In genomic region chr1:22826630-22827580, GRCh38 we compare ENCODE assay signal across 12 cellular contexts.
DNase-seq lines count a peak whose midpoint lies in the region; ATAC-seq and TF ChIP-seq lines count a peak whose summit lies in the region.
"Had no signal": no experiment of that assay in that cellular context is flagged by ENCODE, and none has a peak within 500 bp of the region (broad histone marks: within the 10 kb centered on the region; RNA-seq: fewer than 3 reads in every experiment).

No MANE protein-coding gene starts in this region.

- ATAC-seq in GM21526 (IDR thresholded peaks at IDR 0.05; ENCODE audit: low FRiP score, unreplicated experiment): no peak
- ATAC-seq in CD4-positive, alpha-beta T cell (ENCODE audit: poor library complexity): no peak
- ATAC-seq in activated CD8-positive, alpha-beta memory T cell treated with anti-CD3 and anti-CD28 coated beads, Interleukin-2, amount 10 ng/mL, durations not matched to agents 7 days and 5 days: no peak
- ATAC-seq in T-helper 17 cell: no peak
- ATAC-seq: activated naive CD4-positive, alpha-beta T cell treated with anti-CD3 and anti-CD28 coated beads, Interleukin-2, amount 50 U/mL, for 72 hours had no signal

- no peaks in the 10 kb centered on the region; the same call in 1 of the 2 replicates for H3K36me3 ChIP-seq in Caco-2 (ENCODE audit: control insufficient read depth, insufficient read depth, low read length)
- H3K36me3 ChIP-seq: BLaER1 treated with 17β-estradiol and CSF1 and Interleukin-3, amounts not matched to agents 10 nM and 100 nM had no signal

- H3K4me1 ChIP-seq in Caco-2: peaks cover 43% of the 10 kb centered on the region

- no peak overlapping the region for H3K27ac ChIP-seq in CD4-positive, alpha-beta T cell (ENCODE audit: low read depth, low read length)
- H3K27ac ChIP-seq: BLaER1 treated with 17β-estradiol and CSF1 and Interleukin-3, amounts not matched to agents 10 nM and 100 nM had no signal

- H3K27ac Mint-ChIP-seq in Caco-2 (ENCODE audit: unreplicated experiment) (peak overlapping the region; percentile 87), glutamatergic neuron (ENCODE audit: unreplicated experiment) (peak overlapping the region; percentile 71), T-helper 17 cell (no peak overlapping the region)
- H3K27ac Mint-ChIP-seq in CD4-positive, alpha-beta T cell: no peak overlapping the region
- no peak overlapping the region for H3K27ac Mint-ChIP-seq in activated CD8-positive, alpha-beta memory T cell treated with anti-CD3 and anti-CD28 coated beads, Interleukin-2, amount 10 ng/mL, durations not matched to agents 7 days and 5 days
- H3K27ac Mint-ChIP-seq: activated naive CD4-positive, alpha-beta T cell treated with anti-CD3 and anti-CD28 coated beads, Interleukin-2, amount 50 U/mL, for 72 hours had no signal

- H3K4me1 Mint-ChIP-seq in Caco-2 (ENCODE audit: low read depth, unreplicated experiment) (peaks cover 25% of the 10 kb centered on the region), glutamatergic neuron (ENCODE audit: low read depth, unreplicated experiment) (peaks cover 37% of the 10 kb centered on the region), T-helper 17 cell (peaks cover 2% of the 10 kb centered on the region)
- no peaks in the 10 kb centered on the region for H3K4me1 Mint-ChIP-seq in CD4-positive, alpha-beta T cell (ENCODE audit: low read depth)
- H3K4me1 Mint-ChIP-seq in activated CD8-positive, alpha-beta memory T cell treated with anti-CD3 and anti-CD28 coated beads, Interleukin-2, amount 10 ng/mL, durations not matched to agents 7 days and 5 days: no peaks in the 10 kb centered on the region

- H3K9me3 ChIP-seq in Caco-2 (no peaks in the 10 kb centered on the region), T-helper 17 cell (ENCODE audit: control insufficient read depth, low read length, poor library complexity, severe bottlenecking) (no peaks in the 10 kb centered on the region)
- H3K9me3 ChIP-seq in CD4-positive, alpha-beta T cell (ENCODE audit: control insufficient read depth, low read length): no peaks in the 10 kb centered on the region
- H3K9me3 ChIP-seq: BLaER1 treated with 17β-estradiol and CSF1 and Interleukin-3, amounts not matched to agents 10 nM and 100 nM had no signal

- no peak overlapping the region for H3K4me3 ChIP-seq in Caco-2 (ENCODE audit: low read depth, low read length)
- H3K4me3 ChIP-seq: BLaER1 treated with 17β-estradiol and CSF1 and Interleukin-3, amounts not matched to agents 10 nM and 100 nM had no signal

- H3K4me3 Mint-ChIP-seq in Caco-2 (ENCODE audit: unreplicated experiment): peak overlapping the region; percentile 52
- peak overlapping the region; percentile 36 for H3K4me3 Mint-ChIP-seq in glutamatergic neuron (ENCODE audit: unreplicated experiment)
- no peak overlapping the region for H3K4me3 Mint-ChIP-seq in CD4-positive, alpha-beta T cell
- H3K4me3 Mint-ChIP-seq in activated CD8-positive, alpha-beta memory T cell treated with anti-CD3 and anti-CD28 coated beads, Interleukin-2, amount 10 ng/mL, durations not matched to agents 7 days and 5 days: no peak overlapping the region
- H3K4me3 Mint-ChIP-seq in T-helper 17 cell: no peak overlapping the region

- H3K9me3 Mint-ChIP-seq in Caco-2 (ENCODE audit: unreplicated experiment) (no peaks in the 10 kb centered on the region), glutamatergic neuron (ENCODE audit: unreplicated experiment) (peaks cover 2% of the 10 kb centered on the region)
- no peaks in the 10 kb centered on the region for H3K9me3 Mint-ChIP-seq in CD4-positive, alpha-beta T cell
- H3K9me3 Mint-ChIP-seq in activated CD8-positive, alpha-beta memory T cell treated with anti-CD3 and anti-CD28 coated beads, Interleukin-2, amount 10 ng/mL, durations not matched to agents 7 days and 5 days (ENCODE audit: low read depth): no peaks in the 10 kb centered on the region
- H3K9me3 Mint-ChIP-seq: activated naive CD4-positive, alpha-beta T cell treated with anti-CD3 and anti-CD28 coated beads, Interleukin-2, amount 50 U/mL, for 72 hours had no signal

- H3K36me3 Mint-ChIP-seq in Caco-2 (ENCODE audit: insufficient read depth, unreplicated experiment) (peaks cover 7% of the 10 kb centered on the region), glutamatergic neuron (ENCODE audit: unreplicated experiment) (no peaks in the 10 kb centered on the region), T-helper 17 cell (ENCODE audit: low read depth) (peaks cover 8% of the 10 kb centered on the region)
- H3K36me3 Mint-ChIP-seq in CD4-positive, alpha-beta T cell (ENCODE audit: low read depth): no peaks in the 10 kb centered on the region
- H3K36me3 Mint-ChIP-seq in activated CD8-positive, alpha-beta memory T cell treated with anti-CD3 and anti-CD28 coated beads, Interleukin-2, amount 10 ng/mL, durations not matched to agents 7 days and 5 days: no peaks in the 10 kb centered on the region
- H3K36me3 Mint-ChIP-seq: activated naive CD4-positive, alpha-beta T cell treated with anti-CD3 and anti-CD28 coated beads, Interleukin-2, amount 50 U/mL, for 72 hours had no signal

- TF ChIP-seq CTCF in Caco-2 (IDR thresholded peaks at IDR 0.05; ENCODE audit: insufficient read depth in 1 of 2, low read depth in 1 of 2, low read length in 1 of 2, severe bottlenecking in 1 of 2, unreplicated experiment in 1 of 2): no peak
- TF ChIP-seq CTCF in glutamatergic neuron (IDR thresholded peaks at IDR 0.05; ENCODE audit: partially characterized antibody, unreplicated experiment): no peak
- TF ChIP-seq CTCF in CD4-positive, alpha-beta T cell (IDR thresholded peaks at IDR 0.05): no peak

- H3K27me3 Mint-ChIP-seq in Caco-2 (ENCODE audit: insufficient read depth, unreplicated experiment) (no peaks in the 10 kb centered on the region), glutamatergic neuron (ENCODE audit: unreplicated experiment) (peaks cover 6% of the 10 kb centered on the region), T-helper 17 cell (peaks cover 48% of the 10 kb centered on the region)
- peaks cover 16% of the 10 kb centered on the region for H3K27me3 Mint-ChIP-seq in CD4-positive, alpha-beta T cell
- H3K27me3 Mint-ChIP-seq in activated CD8-positive, alpha-beta memory T cell treated with anti-CD3 and anti-CD28 coated beads, Interleukin-2, amount 10 ng/mL, durations not matched to agents 7 days and 5 days: peaks cover 10% of the 10 kb centered on the region

- intact Hi-C loops in Caco-2 (cut with micrococcal nuclease; ENCODE audit: unreplicated experiment): no loop called here
- intact Hi-C loops in CD4-positive, alpha-beta T cell (cut with DNase I, micrococcal nuclease): no loop called here

- DNase-seq in Caco-2: peak; percentile 73 to 76
- DNase-seq in NCI-H69 (lab: John Stamatoyannopoulos, UW): peak; percentile 52
- DNase-seq in glutamatergic neuron: no peak
- DNase-seq in mucosa of gallbladder (ENCODE audit: low spot score): peak; percentile 45
- no peak for DNase-seq in CD4-positive, alpha-beta T cell
- DNase-seq in activated CD8-positive, alpha-beta memory T cell treated with anti-CD3 and anti-CD28 coated beads, Interleukin-2, amount 10 ng/mL, durations not matched to agents 7 days and 5 days: no peak
- no peak for DNase-seq in T-helper 17 cell
- DNase-seq: activated CD4-positive, alpha-beta T cell treated with anti-CD3 and anti-CD28 coated beads for 4 hours; NCI-H1105 treated with DMSO at 0.1 percent for 48 hours had no signal

- POLR2A ChIA-PET in Caco-2 (lab: Charles Lee): no interaction called here
- POLR2A ChIA-PET in CD4-positive, alpha-beta T cell (lab: Charles Lee): no interaction called here

- CTCF ChIA-PET in Caco-2 (lab: Charles Lee): interaction anchor here (0.9 kb wide), 2 partner anchors 35 to 122 kb away, joined by 3 read pairs; no protein-coding TSS in a partner anchor
- CTCF ChIA-PET in CD4-positive, alpha-beta T cell (lab: Charles Lee): no interaction called here
- CTCF ChIA-PET in activated CD8-positive, alpha-beta memory T cell treated with anti-CD3 and anti-CD28 coated beads, Interleukin-2, amount 10 ng/mL, durations not matched to agents 7 days and 5 days (lab: Charles Lee): interaction anchor here (0.9 kb wide), 1 partner anchor 122 kb away, joined by 3 read pairs; no protein-coding TSS in a partner anchor

- no peaks in the 10 kb centered on the region for H3K27me3 ChIP-seq in Caco-2 (replicated peaks; ENCODE audit: control insufficient read depth, insufficient read depth, low read length)
- H3K27me3 ChIP-seq in CD4-positive, alpha-beta T cell (ENCODE audit: control insufficient read depth, insufficient read depth, low read length): no peaks in the 10 kb centered on the region
- H3K27me3 ChIP-seq: BLaER1 treated with 17β-estradiol and CSF1 and Interleukin-3, amounts not matched to agents 10 nM and 100 nM had no signal

- BruUV-seq in Caco-2 (replicated peaks; lab: Mats Ljungman, UMichigan): no TSS peak

Comparison
In these comparisons a context has a peak if more than half of its experiments do, and no peak if none do; other contexts are left out.
1. DNase-seq: peak in Caco-2 (2 of 2), NCI-H69 (single experiment) and mucosa of gallbladder (single experiment); none in glutamatergic neuron (single experiment), CD4-positive, alpha-beta T cell (0 of 10), activated CD8-positive, alpha-beta memory T cell treated with anti-CD3 and anti-CD28 coated beads, Interleukin-2, amount 10 ng/mL, durations not matched to agents 7 days and 5 days (single experiment) and T-helper 17 cell (0 of 3).
2. H3K27ac Mint-ChIP-seq: peak in Caco-2 (single experiment) and glutamatergic neuron (single experiment); none in CD4-positive, alpha-beta T cell (single experiment), activated CD8-positive, alpha-beta memory T cell treated with anti-CD3 and anti-CD28 coated beads, Interleukin-2, amount 10 ng/mL, durations not matched to agents 7 days and 5 days (single experiment) and T-helper 17 cell (single experiment).
3. H3K4me3 Mint-ChIP-seq: peak in Caco-2 (single experiment) and glutamatergic neuron (single experiment); none in CD4-positive, alpha-beta T cell (single experiment), activated CD8-positive, alpha-beta memory T cell treated with anti-CD3 and anti-CD28 coated beads, Interleukin-2, amount 10 ng/mL, durations not matched to agents 7 days and 5 days (single experiment) and T-helper 17 cell (single experiment).